In genomic region chr7:144048648-144049047, GRCh38 we compare ENCODE assay signal across 26 cellular contexts. TPM values are rescaled to one million over a fixed set of nuclear protein-coding genes. Genes with fewer than 3 reads are reported as not detected.
"Had no signal": no experiment of that assay in that cellular context is flagged by ENCODE, and none has a peak within 500 bp of the region (broad histone marks: within the 10 kb centered on the region; RNA-seq: fewer than 3 reads in every experiment).

A gene with protein sequence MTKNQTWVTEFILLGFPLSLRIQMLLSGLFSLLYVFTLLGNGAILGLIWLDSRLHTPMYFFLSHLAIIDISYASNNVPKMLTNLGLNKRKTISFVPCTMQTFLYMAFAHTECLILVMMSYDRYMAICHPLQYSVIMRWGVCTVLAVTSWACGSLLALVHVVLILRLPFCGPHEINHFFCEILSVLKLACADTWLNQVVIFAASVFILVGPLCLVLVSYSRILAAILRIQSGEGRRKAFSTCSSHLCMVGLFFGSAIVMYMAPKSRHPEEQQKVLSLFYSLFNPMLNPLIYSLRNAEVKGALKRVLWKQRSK (plus strand): TSS chr7:144048948. CDS start chr7:144050402, 1,454 bp downstream.

- DNase-seq: activated CD4-positive, alpha-beta T cell treated with anti-CD3 and anti-CD28 coated beads for 1 hour; activated CD8-positive, alpha-beta memory T cell treated with anti-CD3 and anti-CD28 coated beads for 24 hours; activated CD8-positive, alpha-beta memory T cell treated with anti-CD3 and anti-CD28 coated beads, Interleukin-2, amount 50 U/mL, for 48 hours; activated effector memory CD4-positive, alpha-beta T cell treated with anti-CD3 and anti-CD28 coated beads, Interleukin-2, amount 50 U/mL, for 16 hours; activated T-cell treated with anti-CD3 and anti-CD28 coated beads, Interleukin-2, amount 50 U/mL, for 72 hours; adrenal gland; erythroblast; foreskin melanocyte; glutamatergic neuron; hypothalamus; left ventricle myocardium inferior; mammary epithelial cell; retina; stimulated activated CD8-positive, alpha-beta memory T cell treated with anti-CD3 and anti-CD28 coated beads, Interleukin-4, amount 100 ng/mL, for 48 hours; stimulated activated naive CD4-positive, alpha-beta T cell had no signal

- ATAC-seq: activated naive CD4-positive, alpha-beta T cell treated with anti-CD3 and anti-CD28 coated beads, Interleukin-2, amount 50 U/mL, for 72 hours; activated T-cell treated with anti-CD3 and anti-CD28 coated beads, Interleukin-2, amount 50 U/mL, for 72 hours had no signal

- H3K36me3 ChIP-seq: adrenal gland, breast epithelium, left ventricle myocardium inferior had no signal

- H3K4me1 ChIP-seq: adrenal gland, breast epithelium, left ventricle myocardium inferior had no signal

- H3K9me3 ChIP-seq: adrenal gland, breast epithelium, left ventricle myocardium inferior had no signal

- H3K27ac ChIP-seq: adrenal gland, breast epithelium, coronary artery, left ventricle myocardium inferior, VCaP had no signal

- FAIRE-seq: astrocyte, endometrium had no signal

- H3K4me3 ChIP-seq: adrenal gland, breast epithelium, coronary artery, left ventricle myocardium inferior had no signal

RNA-seq across cellular contexts. Expression of the gene that starts here (rescaled TPM):
- total RNA-seq: activated naive CD4-positive, alpha-beta T cell treated with anti-CD3 and anti-CD28 coated beads, Interleukin-2, amount 50 U/mL, for 72 hours; activated T-cell treated with anti-CD3 and anti-CD28 coated beads, Interleukin-2, amount 50 U/mL, for 72 hours; astrocyte; breast epithelium; kidney epithelial cell; left ventricle myocardium inferior; mammary epithelial cell; omental fat pad; posterior vena cava; urinary bladder had no signal
- polyA plus RNA-seq: adrenal gland, mammary epithelial cell, neural cell, urinary bladder had no signal
